In genomic region chr7:140571537-140572122, GRCh38 we compare ENCODE assay signal across 1 cellular context.
TF ChIP-seq lines count a peak whose summit lies in the region.

No MANE protein-coding gene starts in this region.

TF ChIP-seq in K562, 482 proteins besides CTCF, POLR2A, EP300 and RAD21:
- TF ChIP-seq CC2D1A (IDR thresholded peaks at IDR 0.05), result no peak
- peak; percentile 92 for TF ChIP-seq MAFF (IDR thresholded peaks at IDR 0.05; ENCODE audit: low read length)
- peak; percentile 88 for TF ChIP-seq C11orf30 (IDR thresholded peaks at IDR 0.05; ENCODE audit: low read depth)
- no peak for TF ChIP-seq FOXO4 (CRISPR knock-in tag; IDR thresholded peaks at IDR 0.05)
- TF ChIP-seq RBM39 (optimal IDR thresholded peaks at IDR 0.05; ENCODE audit: low read depth, low read length), result no peak
- TF ChIP-seq SMAD3 (CRISPR knock-in tag; conservative IDR thresholded peaks at IDR 0.05), result no peak
- TF ChIP-seq ZNF449 (CRISPR knock-in tag; IDR thresholded peaks at IDR 0.05), result no peak
- TF ChIP-seq BRD4 (IDR thresholded peaks at IDR 0.05), result no peak
- no peak for TF ChIP-seq PREB (CRISPR knock-in tag; IDR thresholded peaks at IDR 0.05)
- no peak for TF ChIP-seq CUX1 (CRISPR knock-in tag; IDR thresholded peaks at IDR 0.05)
- TF ChIP-seq FOXK1 (CRISPR knock-in tag; IDR thresholded peaks at IDR 0.05; ENCODE audit: borderline replicate concordance), result no peak
- TF ChIP-seq STAT6 (CRISPR knock-in tag; IDR thresholded peaks at IDR 0.05), result no peak
- TF ChIP-seq THAP7 (CRISPR knock-in tag; IDR thresholded peaks at IDR 0.05), result no peak
- no peak for TF ChIP-seq DIDO1 (tag; IDR thresholded peaks at IDR 0.05; ENCODE audit: low read depth)
- no peak for TF ChIP-seq FOSL1 (tag; conservative IDR thresholded peaks at IDR 0.05)
- TF ChIP-seq NUFIP1 (IDR thresholded peaks at IDR 0.05; ENCODE audit: partially characterized antibody), result no peak
- no peak for TF ChIP-seq HNRNPH1 (optimal IDR thresholded peaks at IDR 0.05; ENCODE audit: low read depth, low read length)
- TF ChIP-seq GTF2A2 (tag; IDR thresholded peaks at IDR 0.05), result no peak
- TF ChIP-seq GTF2E2 (tag; IDR thresholded peaks at IDR 0.05), result no peak
- peak; percentile 92 for TF ChIP-seq MAFG (tag; conservative IDR thresholded peaks at IDR 0.05)
- TF ChIP-seq THRAP3 (IDR thresholded peaks at IDR 0.05; ENCODE audit: borderline replicate concordance), result no peak
- TF ChIP-seq ZBTB26 (CRISPR knock-in tag; IDR thresholded peaks at IDR 0.05), result no peak
- no peak for TF ChIP-seq HNRNPLL (IDR thresholded peaks at IDR 0.05; ENCODE audit: low read depth, low read length, poor library complexity, severe bottlenecking)
- no peak for TF ChIP-seq PTRF (tag; IDR thresholded peaks at IDR 0.05)
- peak; percentile 98 for TF ChIP-seq ZNF316 (IDR thresholded peaks at IDR 0.05)
- TF ChIP-seq THAP12 (CRISPR knock-in tag; IDR thresholded peaks at IDR 0.05), result no peak
- TF ChIP-seq MCM5 (IDR thresholded peaks at IDR 0.05; ENCODE audit: low read depth), result no peak
- TF ChIP-seq DDX20 (tag; IDR thresholded peaks at IDR 0.05; ENCODE audit: low read depth), result no peak
- peak; percentile 27 for TF ChIP-seq NFE2 (IDR thresholded peaks at IDR 0.05; ENCODE audit: low read depth)
- TF ChIP-seq ZNF75A (CRISPR knock-in tag; IDR thresholded peaks at IDR 0.05), result no peak
- peak; percentile 91 for TF ChIP-seq MAFK (IDR thresholded peaks at IDR 0.05; ENCODE audit: low read length)
